ENCODE assay signal across 8 cellular contexts in genomic region chr20:47262365-47263013, GRCh38.
DNase-seq lines count a peak whose midpoint lies in the region; ATAC-seq, FAIRE-seq and TF ChIP-seq lines count a peak whose summit lies in the region.

No MANE protein-coding gene starts in this region.

- peaks cover 19% of the 10 kb centered on the region for H3K27me3 Mint-ChIP-seq in endothelial cell (ENCODE audit: unreplicated experiment)

- peaks cover 24% of the 10 kb centered on the region for H3K4me1 Mint-ChIP-seq in endothelial cell (ENCODE audit: unreplicated experiment)

- peaks cover 64% of the 10 kb centered on the region for H3K36me3 Mint-ChIP-seq in endothelial cell (ENCODE audit: low read depth, unreplicated experiment)

- ATAC-seq in GM21576 (IDR thresholded peaks at IDR 0.05; ENCODE audit: unreplicated experiment) (peak; percentile 35), HG02970 (IDR thresholded peaks at IDR 0.05; ENCODE audit: low FRiP score, unreplicated experiment) (no peak)

- no peak overlapping the region for H3K27ac Mint-ChIP-seq in endothelial cell (ENCODE audit: unreplicated experiment)

- FAIRE-seq in GM12891 (lab: Jason Lieb, UNC) = peak; percentile 79

- no peaks in the 10 kb centered on the region for H3K9me3 Mint-ChIP-seq in endothelial cell (ENCODE audit: unreplicated experiment)

- no peak for TF ChIP-seq CTCF in endothelial cell (IDR thresholded peaks at IDR 0.05; ENCODE audit: unreplicated experiment)

- no peak for TF ChIP-seq POLR2A in GM12891 (IDR thresholded peaks at IDR 0.05; ENCODE audit: low read depth, low read length)

- H3K4me3 Mint-ChIP-seq in endothelial cell (ENCODE audit: unreplicated experiment) = peak overlapping the region; percentile 5

- DNase-seq in GM12891 (ENCODE audit: insufficient read length, low spot score) (peak; percentile 31), NCI-H1105 (lab: John Stamatoyannopoulos, UW) (peak; percentile 63), endothelial cell (ENCODE audit: low spot score) (no peak), SW480 (ENCODE audit: low spot score) (no peak), midbrain (lab: John Stamatoyannopoulos, UW) (no peak), cortex of kidney (lab: John Stamatoyannopoulos, UW) (no peak)

TF ChIP-seq in GM12891, 5 proteins besides CTCF, POLR2A, EP300 and RAD21:
- TF ChIP-seq PAX5 (IDR thresholded peaks at IDR 0.05; ENCODE audit: insufficient read depth, low read length, severe bottlenecking) (no peak), TAF1 (IDR thresholded peaks at IDR 0.05; ENCODE audit: low read depth, low read length) (no peak), POU2F2 (IDR thresholded peaks at IDR 0.05; ENCODE audit: low read depth, low read length) (peak; percentile 38; the same call in 1 of the 2 replicates), POLR2AphosphoS5 (IDR thresholded peaks at IDR 0.05; ENCODE audit: low read depth, low read length) (peak; percentile 57; the same call in 1 of the 2 replicates), SPI1 (IDR thresholded peaks at IDR 0.05; ENCODE audit: low read depth, low read length) (peak; percentile 69)

Comparison
In these comparisons a context has a peak if more than half of its experiments do, and no peak if none do; other contexts are left out.
1. DNase-seq: peak in GM12891 (single experiment) and NCI-H1105 (single experiment); none in endothelial cell (single experiment), SW480 (single experiment), midbrain (single experiment) and cortex of kidney (single experiment).